12 cellular contexts compared by ENCODE assay signal in genomic region chr20:38859857-38860256, GRCh38. TPM values are rescaled to one million over a fixed set of nuclear protein-coding genes. Genes with fewer than 3 reads are reported as not detected.
DNase-seq lines count a peak whose midpoint lies in the region; ATAC-seq and TF ChIP-seq lines count a peak whose summit lies in the region.
"Not testable (repeated sequence)": the region's sequence is repeated elsewhere in the genome, so short reads cannot be mapped to it uniquely, and the experiment has no call there.
"Had no signal": no experiment of that assay in that cellular context is flagged by ENCODE, and none has a peak within 500 bp of the region (broad histone marks: within the 10 kb centered on the region; RNA-seq: fewer than 3 reads in every experiment).

No MANE protein-coding gene starts in this region.

- TF ChIP-seq CTCF in OCI-LY3 (IDR thresholded peaks at IDR 0.05; ENCODE audit: low read depth, low read length); activated B cell treated with CpG ODN at 0.5 μM for 24 hours (IDR thresholded peaks at IDR 0.05); coronary artery (IDR thresholded peaks at IDR 0.05): not testable (repeated sequence)

- not testable (repeated sequence) for H3K27me3 ChIP-seq in CD4-positive, alpha-beta memory T cell (ENCODE audit: insufficient read depth, low read length); OCI-LY3 (ENCODE audit: low read depth, low read length)

- not testable (repeated sequence) for H2AFZ ChIP-seq in OCI-LY3 (ENCODE audit: low read depth, low read length)

- not testable (repeated sequence) for DNase-seq in CD4-positive, alpha-beta memory T cell; activated B cell treated with CpG ODN at 0.5 μM for 24 hours; activated T-helper 1 cell treated with anti-CD3 and anti-CD28 coated beads, Interleukin-12 subunit alpha, Interleukin-12 subunit beta, Interleukin-2, Interleukin-4 antibody, amounts not matched to agents 30 ng/mL and 10 ng/mL and 1 ng/mL, durations not matched to agents 14 hours and 24 hours and 36 hours (ENCODE audit: low spot score); naive B cell
- DNase-seq in coronary artery (ENCODE audit: low spot score): peak; percentile 5

- not testable (repeated sequence) for H3K9me3 ChIP-seq in CD4-positive, alpha-beta memory T cell (ENCODE audit: control insufficient read depth in 1 of 2, low read length in 2 of 2); OCI-LY3 (ENCODE audit: insufficient read depth, low read length)

- H3K27ac Mint-ChIP-seq in CD4-positive, alpha-beta memory T cell: peak overlapping the region in 5 of 7 donors; percentile 29 to 96 (median 78)
- H3K27ac Mint-ChIP-seq in IgD-negative memory B cell (peak overlapping the region; percentile 85 to 99 (median 96)), activated B cell treated with CpG ODN at 0.5 μM for 24 hours (peak overlapping the region; percentile 95), naive B cell (peak overlapping the region in 4 of 6 donors; percentile 89 to 100 (median 98))
- H3K27ac Mint-ChIP-seq in activated T-helper 1 cell treated with anti-CD3 and anti-CD28 coated beads, Interleukin-12 subunit alpha, Interleukin-12 subunit beta, Interleukin-2, Interleukin-4 antibody, amounts not matched to agents 30 ng/mL and 10 ng/mL and 1 ng/mL, durations not matched to agents 14 hours and 24 hours and 36 hours: peak overlapping the region; percentile 66

- H3K4me3 ChIP-seq in CD4-positive, alpha-beta memory T cell (ENCODE audit: low read length in 2 of 2); OCI-LY3 (ENCODE audit: low read length); coronary artery: not testable (repeated sequence)

- peaks cover 0 to 22% of the 10 kb centered on the region in 2 donors for H3K36me3 Mint-ChIP-seq in CD4-positive, alpha-beta memory T cell
- H3K36me3 Mint-ChIP-seq in IgD-negative memory B cell, naive B cell: not testable (repeated sequence)
- peaks cover 29% of the 10 kb centered on the region for H3K36me3 Mint-ChIP-seq in activated B cell treated with CpG ODN at 0.5 μM for 24 hours (ENCODE audit: low read depth)
- peaks cover 36% of the 10 kb centered on the region for H3K36me3 Mint-ChIP-seq in activated T-helper 1 cell treated with anti-CD3 and anti-CD28 coated beads, Interleukin-12 subunit alpha, Interleukin-12 subunit beta, Interleukin-2, Interleukin-4 antibody, amounts not matched to agents 30 ng/mL and 10 ng/mL and 1 ng/mL, durations not matched to agents 14 hours and 24 hours and 36 hours (ENCODE audit: low read depth)

- not testable (repeated sequence) for H3K27me3 Mint-ChIP-seq in CD4-positive, alpha-beta memory T cell; IgD-negative memory B cell; activated B cell treated with CpG ODN at 0.5 μM for 24 hours; activated T-helper 1 cell treated with anti-CD3 and anti-CD28 coated beads, Interleukin-12 subunit alpha, Interleukin-12 subunit beta, Interleukin-2, Interleukin-4 antibody, amounts not matched to agents 30 ng/mL and 10 ng/mL and 1 ng/mL, durations not matched to agents 14 hours and 24 hours and 36 hours (ENCODE audit: insufficient read depth); naive B cell

- not testable (repeated sequence) for ATAC-seq in activated B cell treated with CpG ODN at 0.5 μM for 24 hours (ENCODE audit: low read depth); naive B cell (ENCODE audit: low read depth in 2 of 2)

- CTCF ChIA-PET in CD4-positive, alpha-beta memory T cell (lab: Charles Lee; ENCODE audit: partially characterized antibody): interaction anchor here (0.8 to 3.7 kb wide), 9 partner anchors 10 to 54 kb away, joined by 3 to 19 read pairs (median 5); partner anchors contain the start of gene PPP1R16B
- CTCF ChIA-PET in activated B cell treated with CpG ODN at 0.5 μM for 24 hours (lab: Charles Lee): interaction anchor here (1.1 to 4.6 kb wide), 7 partner anchors 13 to 53 kb away, joined by 3 to 18 read pairs (median 6); no protein-coding TSS in a partner anchor

- H3K36me3 ChIP-seq in CD4-positive, alpha-beta memory T cell (ENCODE audit: insufficient read depth, low read length): not testable (repeated sequence)
- H3K36me3 ChIP-seq in OCI-LY3 (replicated peaks; ENCODE audit: low read depth, low read length): peaks cover 46% of the 10 kb centered on the region

- H3K4me3 Mint-ChIP-seq in CD4-positive, alpha-beta memory T cell; activated B cell treated with CpG ODN at 0.5 μM for 24 hours; activated T-helper 1 cell treated with anti-CD3 and anti-CD28 coated beads, Interleukin-12 subunit alpha, Interleukin-12 subunit beta, Interleukin-2, Interleukin-4 antibody, amounts not matched to agents 30 ng/mL and 10 ng/mL and 1 ng/mL, durations not matched to agents 14 hours and 24 hours and 36 hours: not testable (repeated sequence)
- H3K4me3 Mint-ChIP-seq in IgD-negative memory B cell (peak overlapping the region in 2 of 4 donors; percentile 9 to 74), naive B cell (peak overlapping the region in 3 of 8 donors; percentile 8 to 79 (median 37))

- POLR2A ChIA-PET in CD4-positive, alpha-beta memory T cell (lab: Charles Lee; ENCODE audit: partially characterized antibody): interaction anchor here (1.1 to 7.7 kb wide), 6 partner anchors 14 to 53 kb away, joined by 3 to 66 read pairs (median 10); no protein-coding TSS in a partner anchor
- POLR2A ChIA-PET in activated B cell treated with CpG ODN at 0.5 μM for 24 hours (lab: Charles Lee): interaction anchor here (0.6 to 14.8 kb wide), 9 partner anchors 10 to 54 kb away, joined by 3 to 268 read pairs (median 12); partner anchors contain the start of gene PPP1R16B

- peaks cover 99% of the 10 kb centered on the region for H3K79me2 ChIP-seq in OCI-LY3 (ENCODE audit: low read length)

- peak overlapping the region; percentile 80 for H3K9ac ChIP-seq in OCI-LY3 (ENCODE audit: low read length)

- peaks cover 66 to 91% (median 78%) of the 10 kb centered on the region in 4 donors for H3K4me1 Mint-ChIP-seq in CD4-positive, alpha-beta memory T cell
- peaks cover 70 to 78% (median 76%) of the 10 kb centered on the region in 3 donors for H3K4me1 Mint-ChIP-seq in IgD-negative memory B cell
- H3K4me1 Mint-ChIP-seq in activated B cell treated with CpG ODN at 0.5 μM for 24 hours: peaks cover 95% of the 10 kb centered on the region
- H3K4me1 Mint-ChIP-seq in activated T-helper 1 cell treated with anti-CD3 and anti-CD28 coated beads, Interleukin-12 subunit alpha, Interleukin-12 subunit beta, Interleukin-2, Interleukin-4 antibody, amounts not matched to agents 30 ng/mL and 10 ng/mL and 1 ng/mL, durations not matched to agents 14 hours and 24 hours and 36 hours (ENCODE audit: low read depth): peaks cover 84% of the 10 kb centered on the region
- peaks cover 73 to 96% (median 94%) of the 10 kb centered on the region in 3 donors for H3K4me1 Mint-ChIP-seq in naive B cell

- intact Hi-C loops in CD4-positive, alpha-beta memory T cell (cut with micrococcal nuclease): loop anchor here (2.0 kb wide), 2 partner anchors 13 to 15 kb away; no protein-coding TSS in a partner anchor
- intact Hi-C loops in activated B cell treated with CpG ODN at 0.5 μM for 24 hours (cut with micrococcal nuclease): loop anchor here (1.0 kb wide), 1 partner anchor 10 kb away; no protein-coding TSS in a partner anchor
- intact Hi-C loops in activated T-helper 1 cell treated with anti-CD3 and anti-CD28 coated beads, Interleukin-12 subunit alpha, Interleukin-12 subunit beta, Interleukin-2, Interleukin-4 antibody, amounts not matched to agents 30 ng/mL and 10 ng/mL and 1 ng/mL, durations not matched to agents 14 hours and 24 hours and 36 hours (cut with micrococcal nuclease): loop anchor here (1.0 to 5.0 kb wide), 4 partner anchors 11 to 32 kb away; no protein-coding TSS in a partner anchor

- not testable (repeated sequence) for H3K27ac ChIP-seq in CD4-positive, alpha-beta memory T cell (ENCODE audit: low read depth, low read length); coronary artery
- peak overlapping the region; percentile 96 for H3K27ac ChIP-seq in OCI-LY3 (ENCODE audit: low read length)

- H4K20me1 ChIP-seq in OCI-LY3 (ENCODE audit: insufficient read depth, low read length): peaks cover 15% of the 10 kb centered on the region

- H3K4me2 ChIP-seq in OCI-LY3 (ENCODE audit: low read length): not testable (repeated sequence)

- H3K4me1 ChIP-seq in CD4-positive, alpha-beta memory T cell (ENCODE audit: insufficient read depth, low read length): peaks cover 90% of the 10 kb centered on the region
- H3K4me1 ChIP-seq in OCI-LY3 (ENCODE audit: low read length): peaks cover 96% of the 10 kb centered on the region

- not testable (repeated sequence) for H3K9me3 Mint-ChIP-seq in CD4-positive, alpha-beta memory T cell; IgD-negative memory B cell; activated B cell treated with CpG ODN at 0.5 μM for 24 hours; activated T-helper 1 cell treated with anti-CD3 and anti-CD28 coated beads, Interleukin-12 subunit alpha, Interleukin-12 subunit beta, Interleukin-2, Interleukin-4 antibody, amounts not matched to agents 30 ng/mL and 10 ng/mL and 1 ng/mL, durations not matched to agents 14 hours and 24 hours and 36 hours; naive B cell

RNA-seq across cellular contexts. Expression of gene PPP1R16B, which starts 54.4 kb away (rescaled TPM):
- total RNA-seq in CD4-positive, alpha-beta memory T cell: 10 to 100 TPM; 54.3 to 55.1 TPM
- 10 to 100 TPM; 17.3 to 36.7 TPM for polyA plus RNA-seq in CD4-positive, alpha-beta memory T cell
- 68.0 TPM for polyA plus RNA-seq in IgD-negative memory B cell
- total RNA-seq in activated B cell treated with CpG ODN at 0.5 μM for 24 hours: 98.3 and 99.3 TPM in 2 replicates
- 139 and 143 TPM in 2 replicates for total RNA-seq in activated T-helper 1 cell treated with anti-CD3 and anti-CD28 coated beads, Interleukin-12 subunit alpha, Interleukin-12 subunit beta, Interleukin-2, Interleukin-4 antibody, amounts not matched to agents 30 ng/mL and 10 ng/mL and 1 ng/mL, durations not matched to agents 14 hours and 24 hours and 36 hours
- 10 to 100 TPM; 22.1 to 54.6 (median 38.4) TPM for polyA plus RNA-seq in naive B cell (ENCODE audit: low read depth in 6 of 6)
- total RNA-seq: Caco-2, GM23248, H4, HT-29 had no signal
- polyA plus RNA-seq: BJ, GM23248 had no signal
